In the genomic region with DNA sequence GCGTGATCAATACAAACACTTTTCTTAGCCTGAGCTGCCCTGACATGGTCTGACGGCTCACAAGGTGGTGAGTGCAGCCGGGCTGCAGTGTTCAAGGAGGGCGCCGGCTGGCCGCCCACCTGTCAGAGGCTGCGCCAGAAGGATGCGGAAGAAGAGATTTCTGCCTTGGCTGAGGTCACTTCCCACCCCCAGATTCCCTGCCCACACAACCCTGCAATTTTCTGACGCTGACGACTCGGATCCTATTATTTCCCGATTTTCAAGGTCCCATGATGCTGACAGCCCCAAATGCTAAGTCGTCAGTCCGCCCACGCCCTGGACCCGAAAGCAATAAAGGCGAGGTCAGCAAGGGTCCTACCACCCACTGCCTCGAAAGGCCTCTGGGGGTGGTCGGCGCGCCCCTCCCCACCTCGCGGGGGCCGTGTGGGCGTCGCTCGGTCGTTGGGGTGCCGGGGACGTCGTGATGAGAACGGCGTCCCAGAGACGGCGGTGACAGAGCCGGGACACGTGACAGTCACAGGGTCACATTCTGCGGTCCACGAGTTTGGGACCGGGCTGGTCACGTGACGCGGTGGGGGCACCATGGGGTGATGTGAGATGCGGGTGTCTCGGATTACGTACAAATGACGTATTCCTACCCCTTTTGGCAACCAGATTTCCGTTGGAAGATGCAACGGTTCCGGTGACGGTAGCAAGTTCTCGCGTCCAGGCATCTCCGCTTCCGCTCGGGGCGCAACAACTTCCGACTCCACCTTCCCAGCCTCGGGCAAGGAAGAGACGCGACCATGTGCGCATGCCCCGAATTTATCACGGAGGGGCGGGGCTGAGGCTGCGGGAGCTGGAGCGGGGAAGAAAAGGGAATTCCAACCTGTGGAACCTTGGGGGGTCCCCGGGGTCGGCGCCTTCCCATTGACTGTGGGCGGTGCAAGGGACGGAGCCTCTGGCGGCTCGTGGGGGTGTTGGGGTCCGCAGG, we compare ENCODE assay signal across 8 cellular contexts. TPM values are rescaled to one million over a fixed set of nuclear protein-coding genes. Genes with fewer than 3 reads are reported as not detected.
A peak's percentile ranks its signal among the peaks of the same experiment; 100 is the strongest.
DNase-seq lines count a peak whose midpoint lies in the region; ATAC-seq and TF ChIP-seq lines count a peak whose summit lies in the region.

A gene with protein sequence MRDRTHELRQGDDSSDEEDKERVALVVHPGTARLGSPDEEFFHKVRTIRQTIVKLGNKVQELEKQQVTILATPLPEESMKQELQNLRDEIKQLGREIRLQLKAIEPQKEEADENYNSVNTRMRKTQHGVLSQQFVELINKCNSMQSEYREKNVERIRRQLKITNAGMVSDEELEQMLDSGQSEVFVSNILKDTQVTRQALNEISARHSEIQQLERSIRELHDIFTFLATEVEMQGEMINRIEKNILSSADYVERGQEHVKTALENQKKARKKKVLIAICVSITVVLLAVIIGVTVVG (plus strand): TSS at position 823 of the 973 bp plus-strand sequence. CDS start 248 bp downstream, outside the sequence.

- H3K27ac Mint-ChIP-seq in WTC11, result peak within 1 kb of the TSS; percentile 70

- peak within 1 kb of the TSS; percentile 90 for H3K4me3 Mint-ChIP-seq in WTC11

- in situ Hi-C loops in ACHN (cut with HindIII; ENCODE audit: low pct_ligation_motif_present, low pct_unique_long_range_greater_than_20kb, low sequenced_read_pairs), result no loop called here

- POLR2A ChIA-PET in WTC11 (lab: Charles Lee), result interaction anchor here (0.8 to 1.0 kb wide), 2 partner anchors 9 to 49 kb away, joined by 3 read pairs; no protein-coding TSS in a partner anchor

- DNase-seq in ACHN (peak; percentile 99), NCI-H2227 treated with DMSO at 0.1 percent for 48 hours (lab: John Stamatoyannopoulos, UW) (peak; percentile 97), WTC11 (ENCODE audit: low spot score) (peak; percentile 96), cardiac fibroblast (ENCODE audit: low read depth in 2 of 2) (peak; percentile 98 to 99), iPS-NIHi7 (ENCODE audit: extremely low spot score) (peak; percentile 94), smooth muscle cell of the brain vasculature (ENCODE audit: low read depth, low spot score) (peak; percentile 91)

- no peaks in the 10 kb centered on the region for H3K36me3 Mint-ChIP-seq in WTC11

- peak within 1 kb of the TSS; percentile 99 to 100 for H3K4me3 ChIP-seq in cardiac fibroblast (replicated peaks in 1 of 2; ENCODE audit: low read depth in 2 of 2, low read length in 2 of 2)

- H3K27me3 Mint-ChIP-seq in WTC11 (ENCODE audit: low read depth), result no peaks in the 10 kb centered on the region; the same call in 1 of the 2 replicates

- no peaks in the 10 kb centered on the region for H3K4me1 Mint-ChIP-seq in WTC11

- CTCF ChIA-PET in WTC11 (lab: Charles Lee), result interaction anchor here (1.0 to 2.7 kb wide), 9 partner anchors 9 to 109 kb away, joined by 3 to 16 read pairs (median 4); a partner anchor contains a TSS

- ATAC-seq in GM18907 (IDR thresholded peaks at IDR 0.05; ENCODE audit: unreplicated experiment) (peak; percentile 86), HG03159 (IDR thresholded peaks at IDR 0.05; ENCODE audit: unreplicated experiment) (peak; percentile 70), WTC11 (peak; percentile 86)

- no peaks in the 10 kb centered on the region for H3K9me3 Mint-ChIP-seq in WTC11

- TF ChIP-seq CTCF in WTC11 (IDR thresholded peaks at IDR 0.05) (no peak), cardiac fibroblast (IDR thresholded peaks at IDR 0.05; ENCODE audit: low read depth, low read length) (no peak)

TF ChIP-seq in WTC11, 78 proteins besides CTCF, POLR2A, EP300 and RAD21 (continues in another document):
- TF ChIP-seq, protein P1, sequence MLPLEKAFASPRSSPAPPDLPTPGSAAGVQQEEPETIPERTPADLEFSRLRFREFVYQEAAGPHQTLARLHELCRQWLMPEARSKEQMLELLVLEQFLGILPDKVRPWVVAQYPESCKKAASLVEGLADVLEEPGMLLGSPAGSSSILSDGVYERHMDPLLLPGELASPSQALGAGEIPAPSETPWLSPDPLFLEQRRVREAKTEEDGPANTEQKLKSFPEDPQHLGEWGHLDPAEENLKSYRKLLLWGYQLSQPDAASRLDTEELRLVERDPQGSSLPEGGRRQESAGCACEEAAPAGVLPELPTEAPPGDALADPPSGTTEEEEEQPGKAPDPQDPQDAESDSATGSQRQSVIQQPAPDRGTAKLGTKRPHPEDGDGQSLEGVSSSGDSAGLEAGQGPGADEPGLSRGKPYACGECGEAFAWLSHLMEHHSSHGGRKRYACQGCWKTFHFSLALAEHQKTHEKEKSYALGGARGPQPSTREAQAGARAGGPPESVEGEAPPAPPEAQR (CRISPR knock-in tag; IDR thresholded peaks at IDR 0.05), result no peak
- peak; percentile 83; the same call in 1 of the 2 replicates for TF ChIP-seq CREB1 (CRISPR knock-in tag; IDR thresholded peaks at IDR 0.05)
- 0 out of 2 replicates have a peak, but pooled peaks have one; percentile 27 for TF ChIP-seq ZNF219 (CRISPR knock-in tag; IDR thresholded peaks at IDR 0.05; ENCODE audit: borderline replicate concordance)
- 0 out of 2 replicates have a peak, but pooled peaks have one; percentile 43 for TF ChIP-seq TP53 (CRISPR knock-in tag; IDR thresholded peaks at IDR 0.05)
- TF ChIP-seq, protein P2, sequence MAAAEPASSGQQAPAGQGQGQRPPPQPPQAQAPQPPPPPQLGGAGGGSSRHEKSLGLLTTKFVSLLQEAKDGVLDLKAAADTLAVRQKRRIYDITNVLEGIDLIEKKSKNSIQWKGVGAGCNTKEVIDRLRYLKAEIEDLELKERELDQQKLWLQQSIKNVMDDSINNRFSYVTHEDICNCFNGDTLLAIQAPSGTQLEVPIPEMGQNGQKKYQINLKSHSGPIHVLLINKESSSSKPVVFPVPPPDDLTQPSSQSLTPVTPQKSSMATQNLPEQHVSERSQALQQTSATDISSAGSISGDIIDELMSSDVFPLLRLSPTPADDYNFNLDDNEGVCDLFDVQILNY (CRISPR knock-in tag; IDR thresholded peaks at IDR 0.05), result 0 out of 2 replicates have a peak, but pooled peaks have one; percentile 56
- TF ChIP-seq, protein P3, sequence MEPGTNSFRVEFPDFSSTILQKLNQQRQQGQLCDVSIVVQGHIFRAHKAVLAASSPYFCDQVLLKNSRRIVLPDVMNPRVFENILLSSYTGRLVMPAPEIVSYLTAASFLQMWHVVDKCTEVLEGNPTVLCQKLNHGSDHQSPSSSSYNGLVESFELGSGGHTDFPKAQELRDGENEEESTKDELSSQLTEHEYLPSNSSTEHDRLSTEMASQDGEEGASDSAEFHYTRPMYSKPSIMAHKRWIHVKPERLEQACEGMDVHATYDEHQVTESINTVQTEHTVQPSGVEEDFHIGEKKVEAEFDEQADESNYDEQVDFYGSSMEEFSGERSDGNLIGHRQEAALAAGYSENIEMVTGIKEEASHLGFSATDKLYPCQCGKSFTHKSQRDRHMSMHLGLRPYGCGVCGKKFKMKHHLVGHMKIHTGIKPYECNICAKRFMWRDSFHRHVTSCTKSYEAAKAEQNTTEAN (CRISPR knock-in tag; IDR thresholded peaks at IDR 0.05), result peak; percentile 88
- TF ChIP-seq CREM (CRISPR knock-in tag; IDR thresholded peaks at IDR 0.05), result peak; percentile 93
- no peak for TF ChIP-seq ZNF263 (CRISPR knock-in tag; IDR thresholded peaks at IDR 0.05; ENCODE audit: low read depth)
- TF ChIP-seq IRF2 (CRISPR knock-in tag; IDR thresholded peaks at IDR 0.05; ENCODE audit: borderline replicate concordance, low read depth), result 0 out of 2 replicates have a peak, but pooled peaks have one; percentile 30
- no peak for TF ChIP-seq ZNF138 (CRISPR knock-in tag; conservative IDR thresholded peaks at IDR 0.05)
- TF ChIP-seq, protein P4, sequence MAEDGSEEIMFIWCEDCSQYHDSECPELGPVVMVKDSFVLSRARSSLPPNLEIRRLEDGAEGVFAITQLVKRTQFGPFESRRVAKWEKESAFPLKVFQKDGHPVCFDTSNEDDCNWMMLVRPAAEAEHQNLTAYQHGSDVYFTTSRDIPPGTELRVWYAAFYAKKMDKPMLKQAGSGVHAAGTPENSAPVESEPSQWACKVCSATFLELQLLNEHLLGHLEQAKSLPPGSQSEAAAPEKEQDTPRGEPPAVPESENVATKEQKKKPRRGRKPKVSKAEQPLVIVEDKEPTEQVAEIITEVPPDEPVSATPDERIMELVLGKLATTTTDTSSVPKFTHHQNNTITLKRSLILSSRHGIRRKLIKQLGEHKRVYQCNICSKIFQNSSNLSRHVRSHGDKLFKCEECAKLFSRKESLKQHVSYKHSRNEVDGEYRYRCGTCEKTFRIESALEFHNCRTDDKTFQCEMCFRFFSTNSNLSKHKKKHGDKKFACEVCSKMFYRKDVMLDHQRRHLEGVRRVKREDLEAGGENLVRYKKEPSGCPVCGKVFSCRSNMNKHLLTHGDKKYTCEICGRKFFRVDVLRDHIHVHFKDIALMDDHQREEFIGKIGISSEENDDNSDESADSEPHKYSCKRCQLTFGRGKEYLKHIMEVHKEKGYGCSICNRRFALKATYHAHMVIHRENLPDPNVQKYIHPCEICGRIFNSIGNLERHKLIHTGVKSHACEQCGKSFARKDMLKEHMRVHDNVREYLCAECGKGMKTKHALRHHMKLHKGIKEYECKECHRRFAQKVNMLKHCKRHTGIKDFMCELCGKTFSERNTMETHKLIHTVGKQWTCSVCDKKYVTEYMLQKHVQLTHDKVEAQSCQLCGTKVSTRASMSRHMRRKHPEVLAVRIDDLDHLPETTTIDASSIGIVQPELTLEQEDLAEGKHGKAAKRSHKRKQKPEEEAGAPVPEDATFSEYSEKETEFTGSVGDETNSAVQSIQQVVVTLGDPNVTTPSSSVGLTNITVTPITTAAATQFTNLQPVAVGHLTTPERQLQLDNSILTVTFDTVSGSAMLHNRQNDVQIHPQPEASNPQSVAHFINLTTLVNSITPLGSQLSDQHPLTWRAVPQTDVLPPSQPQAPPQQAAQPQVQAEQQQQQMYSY (CRISPR knock-in tag; IDR thresholded peaks at IDR 0.05), result peak; percentile 27; the same call in 1 of the 2 replicates
- TF ChIP-seq TEAD1 (CRISPR knock-in tag; IDR thresholded peaks at IDR 0.05), result peak; percentile 92
- TF ChIP-seq SP1 (CRISPR knock-in tag; conservative IDR thresholded peaks at IDR 0.05), result peak; percentile 80
- TF ChIP-seq TCF7 (CRISPR knock-in tag; IDR thresholded peaks at IDR 0.05; ENCODE audit: low read depth), result 0 out of 2 replicates have a peak, but pooled peaks have one; percentile 70
- TF ChIP-seq ZNF121 (CRISPR knock-in tag; IDR thresholded peaks at IDR 0.05), result no peak
- TF ChIP-seq, protein P5, sequence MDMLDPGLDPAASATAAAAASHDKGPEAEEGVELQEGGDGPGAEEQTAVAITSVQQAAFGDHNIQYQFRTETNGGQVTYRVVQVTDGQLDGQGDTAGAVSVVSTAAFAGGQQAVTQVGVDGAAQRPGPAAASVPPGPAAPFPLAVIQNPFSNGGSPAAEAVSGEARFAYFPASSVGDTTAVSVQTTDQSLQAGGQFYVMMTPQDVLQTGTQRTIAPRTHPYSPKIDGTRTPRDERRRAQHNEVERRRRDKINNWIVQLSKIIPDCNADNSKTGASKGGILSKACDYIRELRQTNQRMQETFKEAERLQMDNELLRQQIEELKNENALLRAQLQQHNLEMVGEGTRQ (CRISPR knock-in tag; IDR thresholded peaks at IDR 0.05), result peak; percentile 98
- peak; percentile 97 for TF ChIP-seq MYBL2 (CRISPR knock-in tag; IDR thresholded peaks at IDR 0.05)
- no peak for TF ChIP-seq CBFB (CRISPR knock-in tag; IDR thresholded peaks at IDR 0.05; ENCODE audit: low read depth)

RNA-seq across cellular contexts. Expression of the gene that starts here (rescaled TPM):
- total RNA-seq in WTC11 (2021), result 31.3 to 38.4 TPM (median 32.5 TPM) in 3 replicates

Comparison
In these comparisons a context has a peak if more than half of its experiments do, and no peak if none do; other contexts are left out.
1. Peak in every context shown above with its lines: DNase-seq, ATAC-seq and H3K4me3 ChIP-seq.